Comparison of ENCODE assay signal across 26 cellular contexts in the genomic region with DNA sequence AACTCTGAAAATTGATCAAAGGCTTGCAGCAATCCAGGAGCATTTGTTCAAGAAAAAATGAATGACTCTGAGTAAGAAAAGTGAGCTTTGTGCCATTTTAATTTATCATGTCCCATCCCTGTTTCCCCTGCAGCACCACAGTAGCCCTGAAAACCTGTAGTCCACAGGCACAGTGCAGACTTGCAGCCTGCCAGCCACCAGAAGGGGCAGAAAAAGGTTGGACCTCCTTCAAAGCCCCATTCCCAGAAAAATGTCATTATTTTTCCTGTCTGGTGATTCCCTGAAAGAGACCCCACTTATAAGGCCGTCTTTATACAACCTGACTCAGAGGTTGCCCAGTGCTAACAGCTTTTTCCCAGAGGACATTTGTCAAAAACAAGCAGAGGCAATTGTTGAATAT.
DNase-seq lines count a peak whose midpoint lies in the region; ATAC-seq and TF ChIP-seq lines count a peak whose summit lies in the region.
"Had no signal": no experiment of that assay in that cellular context is flagged by ENCODE, and none has a peak within 500 bp of the region (broad histone marks: within the 10 kb centered on the region; RNA-seq: fewer than 3 reads in every experiment).

No MANE protein-coding gene starts in this region.

- no peaks in the 10 kb centered on the region for H3K27me3 Mint-ChIP-seq in Caco-2 (ENCODE audit: insufficient read depth, unreplicated experiment)
- H3K27me3 Mint-ChIP-seq: activated T-helper 17 cell treated with anti-CD3 and anti-CD28 coated beads, Interleukin-2, amount 50 U/mL, for 72 hours had no signal

- H3K4me1 ChIP-seq in Caco-2, result peaks cover 58% of the 10 kb centered on the region
- H3K4me1 ChIP-seq in Panc1 (ENCODE audit: control insufficient read depth, insufficient read depth, low read length), result peaks cover 25% of the 10 kb centered on the region
- peaks cover 18% of the 10 kb centered on the region for H3K4me1 ChIP-seq in mesendoderm (ENCODE audit: control insufficient read depth, low read depth, low read length)
- H3K4me1 ChIP-seq: pancreas, suprapubic skin had no signal

- DNase-seq in Caco-2, result no peak
- peak; percentile 42 to 84 for DNase-seq in NCI-H2081 (lab: John Stamatoyannopoulos, UW)
- no peak for DNase-seq in Panc1 (ENCODE audit: low read depth, low spot score)
- DNase-seq in mesendoderm, result peak; percentile 47
- no peak for DNase-seq in NCI-H187 treated with DMSO at 0.1 percent for 48 hours (lab: John Stamatoyannopoulos, UW)
- DNase-seq in iPS-NIHi7 (ENCODE audit: extremely low spot score), result no peak
- DNase-seq: activated CD4-positive, alpha-beta T cell treated with anti-CD3 and anti-CD28 coated beads, Interleukin-2, amount 50 U/mL, for 48 hours; amygdala; DMS153; hypothalamus; mesenchymal stem cell; NCI-H2171; NCI-H510A treated with DMSO at 0.1 percent for 48 hours; pancreas; SK-N-SH; small intestine; stimulated activated naive CD4-positive, alpha-beta T cell; T-helper 2 cell; upper lobe of right lung had no signal

- H3K23ac ChIP-seq in mesendoderm (ENCODE audit: low read length), result no peak overlapping the region

- TF ChIP-seq CTCF in Caco-2 (IDR thresholded peaks at IDR 0.05; ENCODE audit: insufficient read depth in 1 of 2, low read depth in 1 of 2, low read length in 1 of 2, severe bottlenecking in 1 of 2, unreplicated experiment in 1 of 2) (no peak), Panc1 (IDR thresholded peaks at IDR 0.05) (no peak)

- H3K36me3 Mint-ChIP-seq in Caco-2 (ENCODE audit: insufficient read depth, unreplicated experiment), result peaks cover 13% of the 10 kb centered on the region
- H3K36me3 Mint-ChIP-seq: activated naive CD4-positive, alpha-beta T cell treated with anti-CD3 and anti-CD28 coated beads, Interleukin-2, amount 50 U/mL, for 72 hours had no signal

- H3K4me2 ChIP-seq in mesendoderm (ENCODE audit: low read length), result no peak overlapping the region
- H3K4me2 ChIP-seq: SK-N-SH had no signal

- H3K36me3 ChIP-seq in Caco-2 (ENCODE audit: control insufficient read depth, insufficient read depth, low read length) (no peaks in the 10 kb centered on the region), Panc1 (ENCODE audit: control insufficient read depth, insufficient read depth, low read length) (no peaks in the 10 kb centered on the region), mesendoderm (ENCODE audit: control insufficient read depth, insufficient read depth, low read length) (no peaks in the 10 kb centered on the region)
- H3K36me3 ChIP-seq: gastroesophageal sphincter, pancreas, suprapubic skin, upper lobe of right lung had no signal

- no peak overlapping the region for H3K4me3 ChIP-seq in Caco-2 (ENCODE audit: low read depth, low read length)
- no peak overlapping the region for H3K4me3 ChIP-seq in Panc1 (ENCODE audit: low read depth in 2 of 2, low read length in 2 of 2)
- H3K4me3 ChIP-seq in mesendoderm (ENCODE audit: low read length), result no peak overlapping the region
- H3K4me3 ChIP-seq: gastroesophageal sphincter, pancreas, suprapubic skin, upper lobe of right lung had no signal

- H3K9me3 ChIP-seq in Caco-2, result no peaks in the 10 kb centered on the region
- no peaks in the 10 kb centered on the region for H3K9me3 ChIP-seq in Panc1 (ENCODE audit: control insufficient read depth, insufficient read depth, low read depth, low read length)
- H3K9me3 ChIP-seq: gastroesophageal sphincter, pancreas, SK-N-SH, suprapubic skin, upper lobe of right lung had no signal

- POLR2A ChIA-PET in Caco-2 (lab: Charles Lee) (no interaction called here), Panc1 (lab: Charles Lee) (no interaction called here)

- H4K5ac ChIP-seq in mesendoderm (ENCODE audit: low read length), result no peak overlapping the region

- H3K27ac Mint-ChIP-seq in Caco-2 (ENCODE audit: unreplicated experiment), result peak overlapping the region; percentile 42
- H3K27ac Mint-ChIP-seq: activated naive CD4-positive, alpha-beta T cell treated with anti-CD3 and anti-CD28 coated beads, Interleukin-2, amount 50 U/mL, for 72 hours; activated T-helper 17 cell treated with anti-CD3 and anti-CD28 coated beads, Interleukin-2, amount 50 U/mL, for 72 hours; CD8-positive, alpha-beta T cell had no signal

- in situ Hi-C loops in Panc1 (cut with HindIII; ENCODE audit: low pct_unique_long_range_greater_than_20kb, low sequenced_read_pairs), result no loop called here

- H3K27me3 ChIP-seq in Caco-2 (replicated peaks; ENCODE audit: control insufficient read depth, insufficient read depth, low read length) (no peaks in the 10 kb centered on the region), Panc1 (ENCODE audit: control insufficient read depth, insufficient read depth, low read length) (no peaks in the 10 kb centered on the region), mesendoderm (ENCODE audit: insufficient read depth, low read length, poor library complexity) (no peaks in the 10 kb centered on the region)
- H3K27me3 ChIP-seq: gastroesophageal sphincter, pancreas, suprapubic skin, upper lobe of right lung had no signal

- no peaks in the 10 kb centered on the region for H3K9me3 Mint-ChIP-seq in Caco-2 (ENCODE audit: unreplicated experiment)
- H3K9me3 Mint-ChIP-seq: activated naive CD4-positive, alpha-beta T cell treated with anti-CD3 and anti-CD28 coated beads, Interleukin-2, amount 50 U/mL, for 72 hours; activated T-helper 17 cell treated with anti-CD3 and anti-CD28 coated beads, Interleukin-2, amount 50 U/mL, for 72 hours; CD8-positive, alpha-beta T cell had no signal

- peak overlapping the region; percentile 74 for H3K56ac ChIP-seq in mesendoderm (ENCODE audit: low read length)

- ATAC-seq in Panc1, result no peak
- no peak for ATAC-seq in HG03571 (IDR thresholded peaks at IDR 0.05; ENCODE audit: unreplicated experiment)
- ATAC-seq: activated CD4-positive, CD25-positive, alpha-beta regulatory T cell treated with anti-CD3 and anti-CD28 coated beads, Interleukin-2, amount 50 U/mL, for 24 hours; activated naive CD4-positive, alpha-beta T cell treated with anti-CD3 and anti-CD28 coated beads, Interleukin-2, amount 50 U/mL, for 72 hours; activated T-helper 17 cell treated with anti-CD3 and anti-CD28 coated beads, Interleukin-2, amount 50 U/mL, for 72 hours; CD8-positive, alpha-beta T cell; gastroesophageal sphincter; pancreas; upper lobe of right lung had no signal

- WGBS in mesendoderm (ENCODE audit: extremely low coverage, insufficient coverage, low lambda C conversion rate), result no CpG with 5 or more reads among the region's 1 CpG

- no peak overlapping the region for H2AK5ac ChIP-seq in mesendoderm (ENCODE audit: low read length)

- no peak overlapping the region for H2BK120ac ChIP-seq in mesendoderm (ENCODE audit: low read depth, low read length)

- H3K79me1 ChIP-seq in mesendoderm (ENCODE audit: low read length), result no peaks in the 10 kb centered on the region

- H3K27ac ChIP-seq in Panc1 (ENCODE audit: low read length) (peak overlapping the region; percentile 27; the same call in 1 of the 2 replicates), mesendoderm (ENCODE audit: low read depth, low read length) (no peak overlapping the region)
- H3K27ac ChIP-seq: gastroesophageal sphincter, pancreas, suprapubic skin, upper lobe of right lung had no signal

- H3K4ac ChIP-seq in mesendoderm (ENCODE audit: low read depth, low read length), result peak overlapping the region; percentile 31

- no TSS peak for BruUV-seq in Caco-2 (replicated peaks; lab: Mats Ljungman, UMichigan)
- no TSS peak for BruUV-seq in Panc1 (replicated peaks; lab: Mats Ljungman, UMichigan)

- CTCF ChIA-PET in Caco-2 (lab: Charles Lee), result no interaction called here
- CTCF ChIA-PET in Panc1 (lab: Charles Lee), result interaction anchor here (1.5 kb wide), 1 partner anchor 10 kb away, joined by 7 read pairs; no protein-coding TSS in a partner anchor

- H2BK15ac ChIP-seq in mesendoderm (replicated peaks; ENCODE audit: low read depth), result no peak overlapping the region

- H3K4me3 Mint-ChIP-seq in Caco-2 (ENCODE audit: unreplicated experiment), result no peak overlapping the region
- H3K4me3 Mint-ChIP-seq: activated T-helper 17 cell treated with anti-CD3 and anti-CD28 coated beads, Interleukin-2, amount 50 U/mL, for 72 hours; CD8-positive, alpha-beta T cell had no signal

- intact Hi-C loops in Caco-2 (cut with micrococcal nuclease; ENCODE audit: unreplicated experiment) (no loop called here), Panc1 (cut with micrococcal nuclease; ENCODE audit: unreplicated experiment) (no loop called here)

- H3K79me2 ChIP-seq in mesendoderm (ENCODE audit: control insufficient read depth, insufficient read depth, low read length), result no peaks in the 10 kb centered on the region

- H3K9ac ChIP-seq in mesendoderm (ENCODE audit: low read length), result peak overlapping the region; percentile 41
- H3K9ac ChIP-seq: SK-N-SH had no signal

- H2BK5ac ChIP-seq in mesendoderm (ENCODE audit: low read length), result peak overlapping the region; percentile 58

- H4K8ac ChIP-seq in mesendoderm (ENCODE audit: low read depth, low read length), result no peak overlapping the region

- H3K18ac ChIP-seq in mesendoderm (ENCODE audit: low read length), result no peak overlapping the region

- H3K4me1 Mint-ChIP-seq in Caco-2 (ENCODE audit: low read depth, unreplicated experiment), result peaks cover 62% of the 10 kb centered on the region

Comparison
In these comparisons a context has a peak if more than half of its experiments do, and no peak if none do; other contexts are left out.
1. DNase-seq: peak in NCI-H2081 (2 of 2) and mesendoderm (single experiment); none in Caco-2 (0 of 2), Panc1 (single experiment), NCI-H187 treated with DMSO at 0.1 percent for 48 hours (single experiment) and iPS-NIHi7 (single experiment).